ENCODE assay signal across 8 cellular contexts in genomic region chr5:132019857-132020555, GRCh38. TPM values are rescaled to one million over a fixed set of nuclear protein-coding genes. Genes with fewer than 3 reads are reported as not detected.
DNase-seq lines count a peak whose midpoint lies in the region; ATAC-seq lines count a peak whose summit lies in the region.
"Had no signal": no experiment of that assay in that cellular context is flagged by ENCODE, and none has a peak within 500 bp of the region (broad histone marks: within the 10 kb centered on the region; RNA-seq: fewer than 3 reads in every experiment).

No MANE protein-coding gene starts in this region.

- ATAC-seq in GM21381 (IDR thresholded peaks at IDR 0.05; ENCODE audit: unreplicated experiment) (peak; percentile 98), HG03520 (IDR thresholded peaks at IDR 0.05; ENCODE audit: unreplicated experiment) (peak; percentile 98), left ventricle myocardium superior (no peak)

- no peak overlapping the region for H3K27ac ChIP-seq in substantia nigra (ENCODE audit: low read depth, low read length, poor library complexity, severe bottlenecking)

- peak; percentile 61 for DNase-seq in activated effector memory CD4-positive, alpha-beta T cell treated with Interleukin-2 at 50 U/mL for 16 hours
- peak; percentile 24 to 31 for DNase-seq in stimulated activated CD8-positive, alpha-beta memory T cell treated with anti-CD3 and anti-CD28 coated beads, Interleukin-2, amount 100 ng/mL, for 1 hour (ENCODE audit: low read depth in 2 of 2)
- DNase-seq in anterior cingulate cortex (lab: John Stamatoyannopoulos, UW) = no peak
- DNase-seq in left ventricle myocardium superior = no peak
- DNase-seq in substantia nigra (lab: John Stamatoyannopoulos, UW) = no peak

- intact Hi-C loops in left ventricle myocardium superior (cut with micrococcal nuclease) = no loop called here

RNA-seq across cellular contexts. Expression of gene ACSL6, which starts 8.5 kb away (rescaled TPM):
- 4.4 TPM for total RNA-seq in left ventricle myocardium superior
- total RNA-seq: glomerular endothelial cell had no signal

RNA-seq across cellular contexts. Expression of gene IL3, which starts 40.4 kb away (rescaled TPM):
- not detected for total RNA-seq in left ventricle myocardium superior
- total RNA-seq: glomerular endothelial cell had no signal

RNA-seq across cellular contexts. Expression of gene CSF2, which starts 53.6 kb away (rescaled TPM):
- total RNA-seq in left ventricle myocardium superior = not detected

Comparison
In these comparisons a context has a peak if more than half of its experiments do, and no peak if none do; other contexts are left out.
1. DNase-seq: peak in activated effector memory CD4-positive, alpha-beta T cell treated with Interleukin-2 at 50 U/mL for 16 hours (single experiment) and stimulated activated CD8-positive, alpha-beta memory T cell treated with anti-CD3 and anti-CD28 coated beads, Interleukin-2, amount 100 ng/mL, for 1 hour (2 of 2); none in anterior cingulate cortex (0 of 58), left ventricle myocardium superior (single experiment) and substantia nigra (0 of 49).